Comparison of ENCODE assay signal across 23 cellular contexts in the genomic region with DNA sequence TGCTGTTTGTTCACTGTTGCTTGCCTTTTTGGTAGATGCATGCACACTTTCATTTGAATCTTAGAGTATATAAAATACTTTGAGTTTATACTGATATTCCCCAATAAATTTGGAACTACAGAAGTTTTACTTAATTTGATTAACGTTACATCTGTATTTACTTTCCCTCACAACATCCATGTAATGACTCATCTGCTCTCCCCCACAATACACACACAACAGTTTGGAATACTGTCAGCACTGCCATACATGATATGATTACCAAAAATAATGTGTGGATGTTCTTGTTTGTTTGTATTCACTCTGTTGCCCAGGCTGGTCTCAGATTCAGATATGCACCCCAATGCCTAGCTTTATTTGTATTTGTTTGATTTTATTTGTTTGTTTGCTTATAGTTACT.
DNase-seq lines count a peak whose midpoint lies in the region; ATAC-seq, FAIRE-seq and TF ChIP-seq lines count a peak whose summit lies in the region.
"Had no signal": no experiment of that assay in that cellular context is flagged by ENCODE, and none has a peak within 500 bp of the region (broad histone marks: within the 10 kb centered on the region; RNA-seq: fewer than 3 reads in every experiment).

No MANE protein-coding gene starts in this region.

- no peaks in the 10 kb centered on the region for H3K9me3 ChIP-seq in K562 (replicated peaks; ENCODE audit: control insufficient read depth, insufficient read depth, low read depth, low read length)
- H3K9me3 ChIP-seq: A549, BE2C, SJCRH30 had no signal

- in situ Hi-C loops in K562 (cut with MboI) = no loop called here

- ATAC-seq in K562 (no peak), HG02852 (IDR thresholded peaks at IDR 0.05; ENCODE audit: unreplicated experiment) (no peak)
- ATAC-seq: A549, GM12878 had no signal

- DNase-seq in COLO829 (ENCODE audit: low spot score) = peak; percentile 2
- DNase-seq in LHCN-M2 (ENCODE audit: low read depth) = peak; percentile 10
- DNase-seq in K562 (ENCODE audit: extremely low read depth in 1 of 4, low spot score in 3 of 4) = no peak
- DNase-seq in foreskin fibroblast = peak; percentile 5 to 47
- no peak for DNase-seq in D341Med (ENCODE audit: low spot score)
- DNase-seq in KG1 (lab: John Stamatoyannopoulos, UW) = no peak
- DNase-seq in stimulated activated CD4-positive, alpha-beta T cell treated with anti-CD3 and anti-CD28 coated beads, Interleukin-4, amount 100 ng/mL, for 1 hour = no peak
- DNase-seq: BE2C; CD4-positive, alpha-beta memory T cell; Karpas-422; NCI-H146; NCI-H2107; NCI-H226; NCI-H526 treated with DMSO at 0.1 percent for 48 hours; NK-92 treated with Interleukin-12 subunit alpha and Interleukin-12 subunit beta, amount 100 ng/mL, for 24 hours; OCI-M1; SJCRH30; SW 1271 had no signal

- H3K4me1 ChIP-seq in K562 (replicated peaks in 1 of 2; ENCODE audit: control insufficient read depth in 2 of 2, insufficient read depth in 2 of 2, low read length in 2 of 2) = no peaks in the 10 kb centered on the region
- H3K4me1 ChIP-seq: A549, BE2C, SJCRH30 had no signal

- intact Hi-C loops in K562 (cut with micrococcal nuclease) = no loop called here

- H2AFZ ChIP-seq in K562 (ENCODE audit: low read depth, low read length) = no peak overlapping the region

- FAIRE-seq in K562 (lab: Jason Lieb, UNC) = no peak
- FAIRE-seq: A549, GM12878, GM19239 had no signal

- no peaks in the 10 kb centered on the region for H4K20me1 ChIP-seq in K562 (replicated peaks; ENCODE audit: control insufficient read depth, insufficient read depth, low read length)

- TF ChIP-seq POLR2A in K562 (conservative IDR thresholded peaks at IDR 0.05) = no peak

- no TSS peak for BruUV-seq in K562 (replicated peaks; lab: Mats Ljungman, UMichigan)

- no peak overlapping the region for H3K4me2 ChIP-seq in K562 (ENCODE audit: insufficient read depth, low read length)
- H3K4me2 ChIP-seq: A549 had no signal

- CTCF ChIA-PET in K562 (lab: Yijun Ruan, JAX; ENCODE audit: low intra/inter-chr PET ratio) = no interaction called here

- no peak overlapping the region for H3K9ac ChIP-seq in K562 (ENCODE audit: insufficient read depth in 1 of 2, low read depth in 2 of 2, low read length in 2 of 2)

- TF ChIP-seq CTCF in K562 (IDR thresholded peaks at IDR 0.05 in 2 of 3, conservative IDR thresholded peaks at IDR 0.05 in 1 of 3; ENCODE audit: insufficient read depth in 2 of 3, low read depth in 1 of 3, low read length in 3 of 3) = no peak
- no peak for TF ChIP-seq CTCF in foreskin fibroblast (IDR thresholded peaks at IDR 0.05; ENCODE audit: low read depth, low read length)

- no peak overlapping the region for H3K27ac ChIP-seq in K562 (ENCODE audit: extremely low read depth, low read depth, low read length)
- H3K27ac ChIP-seq: A549, RWPE1, SJCRH30 had no signal

- no peak for TF ChIP-seq RAD21 in K562 (CRISPR knock-in tag; conservative IDR thresholded peaks at IDR 0.05 in 1 of 2, IDR thresholded peaks at IDR 0.05 in 1 of 2)

- no peaks in the 10 kb centered on the region for H3K79me2 ChIP-seq in K562 (ENCODE audit: control insufficient read depth, insufficient read depth, low read length)

- no peak overlapping the region for H3K4me3 ChIP-seq in K562
- H3K4me3 ChIP-seq in foreskin fibroblast (ENCODE audit: low read depth in 1 of 2, low read length in 2 of 2) = no peak overlapping the region
- H3K4me3 ChIP-seq: A549, GM12878, SJCRH30 had no signal

- no peaks in the 10 kb centered on the region for H3K9me1 ChIP-seq in K562 (ENCODE audit: control insufficient read depth, insufficient read depth, low read length)

- no peaks in the 10 kb centered on the region for H3K36me3 ChIP-seq in K562 (ENCODE audit: control insufficient read depth, insufficient read depth, low read length)
- H3K36me3 ChIP-seq: BE2C, SJCRH30 had no signal

- 8% methylated on average over 1 of the region's 1 CpG for WGBS in K562 (ENCODE audit: insufficient coverage, low coverage, missing lambda C conversion rate)

- TF ChIP-seq EP300 in K562 (IDR thresholded peaks at IDR 0.05; ENCODE audit: low read length) = no peak

- POLR2A ChIA-PET in K562 (lab: Yijun Ruan, JAX) = no interaction called here

- H3K27me3 ChIP-seq in K562 (ENCODE audit: control insufficient read depth in 2 of 2, insufficient read depth in 2 of 2, low read length in 2 of 2) = no peaks in the 10 kb centered on the region
- H3K27me3 ChIP-seq: BE2C, SJCRH30 had no signal

TF ChIP-seq in K562, 482 proteins besides CTCF, POLR2A, EP300 and RAD21:
- TF ChIP-seq ZBTB8A (IDR thresholded peaks at IDR 0.05; ENCODE audit: partially characterized antibody) (no peak), PTRF (tag; IDR thresholded peaks at IDR 0.05) (no peak), CC2D1A (IDR thresholded peaks at IDR 0.05) (no peak), KLF16 (IDR thresholded peaks at IDR 0.05) (no peak), FOSL1 (tag; conservative IDR thresholded peaks at IDR 0.05) (peak; percentile 47; the same call in 1 of the 2 replicates)
- TF ChIP-seq, protein P1, sequence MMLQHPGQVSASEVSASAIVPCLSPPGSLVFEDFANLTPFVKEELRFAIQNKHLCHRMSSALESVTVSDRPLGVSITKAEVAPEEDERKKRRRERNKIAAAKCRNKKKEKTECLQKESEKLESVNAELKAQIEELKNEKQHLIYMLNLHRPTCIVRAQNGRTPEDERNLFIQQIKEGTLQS (IDR thresholded peaks at IDR 0.05) = 0 out of 2 replicates have a peak, but pooled peaks have one; percentile 34
- TF ChIP-seq, protein P1 (CRISPR knock-in tag; conservative IDR thresholded peaks at IDR 0.05) = no peak

Comparison
In these comparisons a context has a peak if more than half of its experiments do, and no peak if none do; other contexts are left out.
1. DNase-seq: peak in COLO829 (single experiment), LHCN-M2 (single experiment) and foreskin fibroblast (2 of 2); none in K562 (0 of 4), D341Med (single experiment), KG1 (single experiment) and stimulated activated CD4-positive, alpha-beta T cell treated with anti-CD3 and anti-CD28 coated beads, Interleukin-4, amount 100 ng/mL, for 1 hour (single experiment).